14 cellular contexts compared by ENCODE assay signal in genomic region chr16:48356633-48357376, GRCh38. TPM values are rescaled to one million over a fixed set of nuclear protein-coding genes. Genes with fewer than 3 reads are reported as not detected.
DNase-seq lines count a peak whose midpoint lies in the region; ATAC-seq and TF ChIP-seq lines count a peak whose summit lies in the region.
"Had no signal": no experiment of that assay in that cellular context is flagged by ENCODE, and none has a peak within 500 bp of the region (broad histone marks: within the 10 kb centered on the region; RNA-seq: fewer than 3 reads in every experiment).

No MANE protein-coding gene starts in this region.

- CTCF ChIA-PET in activated CD8-positive, alpha-beta memory T cell treated with anti-CD3 and anti-CD28 coated beads, Interleukin-2, amount 10 ng/mL, durations not matched to agents 7 days and 5 days (lab: Charles Lee) = interaction anchor here (0.6 to 4.9 kb wide), 5 partner anchors 9 to 1399 kb away, joined by 3 to 51 read pairs (median 27); no protein-coding TSS in a partner anchor

- no peaks in the 10 kb centered on the region for H3K9me3 Mint-ChIP-seq in activated naive CD4-positive, alpha-beta T cell treated with anti-CD3 and anti-CD28 coated beads, Interleukin-2, amount 50 U/mL, for 24 hours
- no peaks in the 10 kb centered on the region for H3K9me3 Mint-ChIP-seq in HFFc6
- no peaks in the 10 kb centered on the region for H3K9me3 Mint-ChIP-seq in dendritic cell treated with granulocyte-macrophage colony-stimulating factor and Interleukin-4, amounts not matched to agents 40 ng/mL and 50 ng/mL, for 4 days
- no peaks in the 10 kb centered on the region for H3K9me3 Mint-ChIP-seq in type B pancreatic cell
- H3K9me3 Mint-ChIP-seq in activated CD8-positive, alpha-beta memory T cell treated with anti-CD3 and anti-CD28 coated beads, Interleukin-2, amount 10 ng/mL, durations not matched to agents 7 days and 5 days (ENCODE audit: low read depth) = no peaks in the 10 kb centered on the region

- DNase-seq in activated naive CD4-positive, alpha-beta T cell treated with anti-CD3 and anti-CD28 coated beads, Interleukin-2, amount 50 U/mL, for 16 hours = no peak
- no peak for DNase-seq in HFFc6
- no peak for DNase-seq in type B pancreatic cell (ENCODE audit: extremely low spot score, unreplicated experiment)
- DNase-seq in NCI-H2171 treated with DMSO at 0.1 percent for 48 hours (lab: John Stamatoyannopoulos, UW) = no peak
- no peak for DNase-seq in activated CD8-positive, alpha-beta memory T cell treated with anti-CD3 and anti-CD28 coated beads, Interleukin-2, amount 10 ng/mL, durations not matched to agents 7 days and 5 days
- DNase-seq: AML-193, DMS 273 treated with DMSO at 0.1 percent for 48 hours, GOT3, Kasumi-1, NCI-H187 treated with DMSO at 0.1 percent for 48 hours, NCI-H446 treated with DMSO at 0.1 percent for 48 hours, NCI-H774 had no signal

- no peak for ATAC-seq in activated CD8-positive, alpha-beta memory T cell treated with anti-CD3 and anti-CD28 coated beads, Interleukin-2, amount 10 ng/mL, durations not matched to agents 7 days and 5 days

- peak overlapping the region; percentile 62 for H3K27ac Mint-ChIP-seq in activated naive CD4-positive, alpha-beta T cell treated with anti-CD3 and anti-CD28 coated beads, Interleukin-2, amount 50 U/mL, for 24 hours
- peak overlapping the region; percentile 21; the same call in 1 of the 2 replicates for H3K27ac Mint-ChIP-seq in HFFc6
- peak overlapping the region; percentile 77 for H3K27ac Mint-ChIP-seq in dendritic cell treated with granulocyte-macrophage colony-stimulating factor and Interleukin-4, amounts not matched to agents 40 ng/mL and 50 ng/mL, for 4 days
- peak overlapping the region; percentile 34 for H3K27ac Mint-ChIP-seq in type B pancreatic cell
- H3K27ac Mint-ChIP-seq in activated CD8-positive, alpha-beta memory T cell treated with anti-CD3 and anti-CD28 coated beads, Interleukin-2, amount 10 ng/mL, durations not matched to agents 7 days and 5 days = no peak overlapping the region

- peaks cover 29% of the 10 kb centered on the region for H3K4me1 Mint-ChIP-seq in activated naive CD4-positive, alpha-beta T cell treated with anti-CD3 and anti-CD28 coated beads, Interleukin-2, amount 50 U/mL, for 24 hours
- peaks cover 20% of the 10 kb centered on the region for H3K4me1 Mint-ChIP-seq in HFFc6 (ENCODE audit: low read depth)
- H3K4me1 Mint-ChIP-seq in dendritic cell treated with granulocyte-macrophage colony-stimulating factor and Interleukin-4, amounts not matched to agents 40 ng/mL and 50 ng/mL, for 4 days (ENCODE audit: low read depth) = peaks cover 43% of the 10 kb centered on the region
- peaks cover 9% of the 10 kb centered on the region for H3K4me1 Mint-ChIP-seq in type B pancreatic cell (ENCODE audit: unreplicated experiment)
- peaks cover 12% of the 10 kb centered on the region for H3K4me1 Mint-ChIP-seq in activated CD8-positive, alpha-beta memory T cell treated with anti-CD3 and anti-CD28 coated beads, Interleukin-2, amount 10 ng/mL, durations not matched to agents 7 days and 5 days

- no peak overlapping the region for H3K4me3 Mint-ChIP-seq in activated naive CD4-positive, alpha-beta T cell treated with anti-CD3 and anti-CD28 coated beads, Interleukin-2, amount 50 U/mL, for 24 hours
- peak overlapping the region; percentile 39; the same call in 1 of the 2 replicates for H3K4me3 Mint-ChIP-seq in HFFc6
- no peak overlapping the region for H3K4me3 Mint-ChIP-seq in dendritic cell treated with granulocyte-macrophage colony-stimulating factor and Interleukin-4, amounts not matched to agents 40 ng/mL and 50 ng/mL, for 4 days
- no peak overlapping the region for H3K4me3 Mint-ChIP-seq in type B pancreatic cell
- H3K4me3 Mint-ChIP-seq in activated CD8-positive, alpha-beta memory T cell treated with anti-CD3 and anti-CD28 coated beads, Interleukin-2, amount 10 ng/mL, durations not matched to agents 7 days and 5 days = no peak overlapping the region

- intact Hi-C loops in dendritic cell treated with granulocyte-macrophage colony-stimulating factor and Interleukin-4, amounts not matched to agents 40 ng/mL and 50 ng/mL, for 4 days (cut with micrococcal nuclease) = loop anchor here (2.0 kb wide), 1 partner anchor 266 kb away; no protein-coding TSS in a partner anchor

- no peak for TF ChIP-seq CTCF in HFFc6 (IDR thresholded peaks at IDR 0.05)
- no peak for TF ChIP-seq CTCF in type B pancreatic cell (conservative IDR thresholded peaks at IDR 0.05)

- no peaks in the 10 kb centered on the region for H3K27me3 Mint-ChIP-seq in activated naive CD4-positive, alpha-beta T cell treated with anti-CD3 and anti-CD28 coated beads, Interleukin-2, amount 50 U/mL, for 24 hours
- H3K27me3 Mint-ChIP-seq in HFFc6 (ENCODE audit: insufficient read depth) (no peaks in the 10 kb centered on the region; the same call in 1 of the 2 replicates), type B pancreatic cell (no peaks in the 10 kb centered on the region)
- no peaks in the 10 kb centered on the region for H3K27me3 Mint-ChIP-seq in dendritic cell treated with granulocyte-macrophage colony-stimulating factor and Interleukin-4, amounts not matched to agents 40 ng/mL and 50 ng/mL, for 4 days
- no peaks in the 10 kb centered on the region for H3K27me3 Mint-ChIP-seq in activated CD8-positive, alpha-beta memory T cell treated with anti-CD3 and anti-CD28 coated beads, Interleukin-2, amount 10 ng/mL, durations not matched to agents 7 days and 5 days

- H3K36me3 Mint-ChIP-seq in activated naive CD4-positive, alpha-beta T cell treated with anti-CD3 and anti-CD28 coated beads, Interleukin-2, amount 50 U/mL, for 24 hours = peaks cover 8% of the 10 kb centered on the region
- H3K36me3 Mint-ChIP-seq in HFFc6 (ENCODE audit: low read depth) (peaks cover 9% of the 10 kb centered on the region; the same call in 1 of the 2 replicates), type B pancreatic cell (peaks cover 36% of the 10 kb centered on the region)
- H3K36me3 Mint-ChIP-seq in dendritic cell treated with granulocyte-macrophage colony-stimulating factor and Interleukin-4, amounts not matched to agents 40 ng/mL and 50 ng/mL, for 4 days (ENCODE audit: low read depth) = peaks cover 90% of the 10 kb centered on the region
- peaks cover 41% of the 10 kb centered on the region for H3K36me3 Mint-ChIP-seq in activated CD8-positive, alpha-beta memory T cell treated with anti-CD3 and anti-CD28 coated beads, Interleukin-2, amount 10 ng/mL, durations not matched to agents 7 days and 5 days

RNA-seq across cellular contexts. Expression of gene SIAH1, which starts 28.4 kb away (rescaled TPM):
- total RNA-seq in HFFc6 (2021; fragmentation: NEBNext Ultra II Directional; extraction: Animal tissue kit (Norgen Biotek cat#: 25700)) = 10 to 100 TPM in 4 of 6 experiments, 1 to 10 TPM in 2; 8.8 to 11.9 (median 10.2) TPM
- total RNA-seq in type B pancreatic cell (ENCODE audit: low replicate concordance) = 23.3 and 26.8 TPM in 2 replicates
- total RNA-seq in activated CD8-positive, alpha-beta memory T cell treated with anti-CD3 and anti-CD28 coated beads, Interleukin-2, amount 10 ng/mL, durations not matched to agents 7 days and 5 days = 10 to 100 TPM; 15.5 to 17.6 TPM
